1 cellular context compared by ENCODE assay signal in genomic region chr11:125404811-125405481, GRCh38.
TF ChIP-seq lines count a peak whose summit lies in the region.

No MANE protein-coding gene starts in this region.

TF ChIP-seq in HepG2, 621 proteins besides CTCF, POLR2A, EP300 and RAD21 (continued from another document):
- TF ChIP-seq SMC3 (IDR thresholded peaks at IDR 0.05; ENCODE audit: low read length) = peak; percentile 15; the same call in 1 of the 2 replicates
- 0 out of 2 replicates have a peak, but pooled peaks have one; percentile 30 for TF ChIP-seq KDM2A (CRISPR knock-in tag; IDR thresholded peaks at IDR 0.05; ENCODE audit: borderline replicate concordance, low read depth)
